ENCODE assay signal across 1 cellular context in the genomic region with DNA sequence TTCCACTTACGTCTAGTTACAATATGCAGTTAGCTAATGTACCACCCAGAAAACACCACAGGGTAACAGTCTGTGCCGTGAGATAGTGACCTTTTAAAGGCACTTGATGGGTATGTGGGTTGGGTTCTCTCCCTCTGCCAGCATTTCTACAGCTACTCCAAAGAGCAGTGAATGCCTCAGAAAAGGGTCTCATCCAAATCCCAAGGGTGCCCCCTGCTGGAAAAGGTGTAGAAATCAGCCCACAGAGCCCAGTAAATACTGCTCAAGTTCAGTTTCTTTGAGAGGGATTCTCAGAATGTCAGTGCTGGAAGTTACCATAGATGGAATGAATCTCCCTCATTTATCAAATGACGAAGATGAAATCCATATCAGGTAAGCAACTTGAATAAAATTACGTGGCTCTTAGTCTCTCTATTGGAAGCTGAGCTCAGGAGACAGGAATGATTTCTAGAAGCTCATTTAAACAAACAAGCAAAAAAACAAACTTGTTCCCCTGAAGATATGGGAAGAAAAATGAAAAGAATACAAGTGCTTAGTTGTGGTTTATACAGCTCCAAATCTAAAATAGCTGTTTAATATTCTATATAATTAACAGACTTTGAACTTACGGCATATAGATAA.
TF ChIP-seq lines count a peak whose summit lies in the region.

No MANE protein-coding gene starts in this region.

TF ChIP-seq in Ishikawa, 13 proteins besides CTCF, POLR2A, EP300 and RAD21 (continued from another document):
- TF ChIP-seq, protein P1, sequence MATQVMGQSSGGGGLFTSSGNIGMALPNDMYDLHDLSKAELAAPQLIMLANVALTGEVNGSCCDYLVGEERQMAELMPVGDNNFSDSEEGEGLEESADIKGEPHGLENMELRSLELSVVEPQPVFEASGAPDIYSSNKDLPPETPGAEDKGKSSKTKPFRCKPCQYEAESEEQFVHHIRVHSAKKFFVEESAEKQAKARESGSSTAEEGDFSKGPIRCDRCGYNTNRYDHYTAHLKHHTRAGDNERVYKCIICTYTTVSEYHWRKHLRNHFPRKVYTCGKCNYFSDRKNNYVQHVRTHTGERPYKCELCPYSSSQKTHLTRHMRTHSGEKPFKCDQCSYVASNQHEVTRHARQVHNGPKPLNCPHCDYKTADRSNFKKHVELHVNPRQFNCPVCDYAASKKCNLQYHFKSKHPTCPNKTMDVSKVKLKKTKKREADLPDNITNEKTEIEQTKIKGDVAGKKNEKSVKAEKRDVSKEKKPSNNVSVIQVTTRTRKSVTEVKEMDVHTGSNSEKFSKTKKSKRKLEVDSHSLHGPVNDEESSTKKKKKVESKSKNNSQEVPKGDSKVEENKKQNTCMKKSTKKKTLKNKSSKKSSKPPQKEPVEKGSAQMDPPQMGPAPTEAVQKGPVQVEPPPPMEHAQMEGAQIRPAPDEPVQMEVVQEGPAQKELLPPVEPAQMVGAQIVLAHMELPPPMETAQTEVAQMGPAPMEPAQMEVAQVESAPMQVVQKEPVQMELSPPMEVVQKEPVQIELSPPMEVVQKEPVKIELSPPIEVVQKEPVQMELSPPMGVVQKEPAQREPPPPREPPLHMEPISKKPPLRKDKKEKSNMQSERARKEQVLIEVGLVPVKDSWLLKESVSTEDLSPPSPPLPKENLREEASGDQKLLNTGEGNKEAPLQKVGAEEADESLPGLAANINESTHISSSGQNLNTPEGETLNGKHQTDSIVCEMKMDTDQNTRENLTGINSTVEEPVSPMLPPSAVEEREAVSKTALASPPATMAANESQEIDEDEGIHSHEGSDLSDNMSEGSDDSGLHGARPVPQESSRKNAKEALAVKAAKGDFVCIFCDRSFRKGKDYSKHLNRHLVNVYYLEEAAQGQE (IDR thresholded peaks at IDR 0.05; ENCODE audit: low read depth) = no peak
- TF ChIP-seq YY1 (IDR thresholded peaks at IDR 0.05; ENCODE audit: low read depth) (no peak), TEAD4 (IDR thresholded peaks at IDR 0.05) (no peak), CEBPB (IDR thresholded peaks at IDR 0.05) (no peak), MAX (IDR thresholded peaks at IDR 0.05) (no peak), TAF1 (IDR thresholded peaks at IDR 0.05; ENCODE audit: low read depth) (no peak), CREB1 (IDR thresholded peaks at IDR 0.05; ENCODE audit: low read depth) (no peak), NFIC (IDR thresholded peaks at IDR 0.05) (no peak), USF1 (IDR thresholded peaks at IDR 0.05) (no peak)
